In genomic region chr9:99513441-99514112, GRCh38 we compare ENCODE assay signal across 12 cellular contexts.
DNase-seq lines count a peak whose midpoint lies in the region; ATAC-seq and TF ChIP-seq lines count a peak whose summit lies in the region.
"Had no signal": no experiment of that assay in that cellular context is flagged by ENCODE, and none has a peak within 500 bp of the region (broad histone marks: within the 10 kb centered on the region; RNA-seq: fewer than 3 reads in every experiment).

No MANE protein-coding gene starts in this region.

- H3K27ac Mint-ChIP-seq in nephron progenitor cell (no peak overlapping the region), natural killer cell (no peak overlapping the region)
- H3K27ac Mint-ChIP-seq: activated CD4-positive, alpha-beta T cell treated with anti-CD3 and anti-CD28 coated beads for 36 hours had no signal

- H3K4me1 Mint-ChIP-seq in nephron progenitor cell (no peaks in the 10 kb centered on the region), natural killer cell (peaks cover 0 to 6% of the 10 kb centered on the region in 2 donors)

- intact Hi-C loops in natural killer cell (cut with micrococcal nuclease): no loop called here

- H3K27me3 Mint-ChIP-seq in nephron progenitor cell (ENCODE audit: low read depth, poor library complexity): no peaks in the 10 kb centered on the region
- peaks cover 7 to 10% of the 10 kb centered on the region in 2 donors for H3K27me3 Mint-ChIP-seq in natural killer cell (ENCODE audit: low read depth in 2 of 2)

- no peak for TF ChIP-seq CTCF in nephron progenitor cell (IDR thresholded peaks at IDR 0.05)
- no peak for TF ChIP-seq CTCF in natural killer cell (IDR thresholded peaks at IDR 0.05)

- no peaks in the 10 kb centered on the region for H3K36me3 Mint-ChIP-seq in nephron progenitor cell (ENCODE audit: low read depth)
- no peaks in the 10 kb centered on the region for H3K36me3 Mint-ChIP-seq in natural killer cell
- H3K36me3 Mint-ChIP-seq: neural progenitor cell had no signal

- H3K4me3 Mint-ChIP-seq in nephron progenitor cell (no peak overlapping the region), natural killer cell (no peak overlapping the region)
- H3K4me3 Mint-ChIP-seq: activated CD4-positive, alpha-beta T cell treated with anti-CD3 and anti-CD28 coated beads for 36 hours; neural progenitor cell had no signal

- no peaks in the 10 kb centered on the region for H3K9me3 Mint-ChIP-seq in nephron progenitor cell
- H3K9me3 Mint-ChIP-seq in natural killer cell: no peaks in the 10 kb centered on the region

- peak; percentile 2 for DNase-seq in renal cortical epithelial cell (ENCODE audit: low read depth)
- no peak for DNase-seq in nephron progenitor cell
- no peak for DNase-seq in natural killer cell
- no peak for DNase-seq in activated CD4-positive, alpha-beta T cell treated with anti-CD3 and anti-CD28 coated beads for 1 hour
- DNase-seq: activated CD4-positive, alpha-beta T cell treated with anti-CD3 and anti-CD28 coated beads for 36 hours; NCI-H1436 treated with DMSO at 0.1 percent for 48 hours; stimulated activated CD4-positive, alpha-beta T cell treated with anti-CD3 and anti-CD28 coated beads, Interleukin-4, amount 100 ng/mL, for 1 hour; tibial artery had no signal

- ATAC-seq in GM19043 (IDR thresholded peaks at IDR 0.05; ENCODE audit: low read depth, unreplicated experiment) (peak; percentile 64), HG02571 (IDR thresholded peaks at IDR 0.05; ENCODE audit: unreplicated experiment) (peak; percentile 66), HG03442 (IDR thresholded peaks at IDR 0.05; ENCODE audit: unreplicated experiment) (peak; percentile 63), natural killer cell (no peak)
- ATAC-seq: activated CD4-positive, alpha-beta T cell treated with anti-CD3 and anti-CD28 coated beads for 36 hours had no signal

Comparison
In these comparisons a context has a peak if more than half of its experiments do, and no peak if none do; other contexts are left out.
1. ATAC-seq: peak in GM19043 (single experiment), HG02571 (single experiment) and HG03442 (single experiment); none in natural killer cell (0 of 3).